In the genomic region with DNA sequence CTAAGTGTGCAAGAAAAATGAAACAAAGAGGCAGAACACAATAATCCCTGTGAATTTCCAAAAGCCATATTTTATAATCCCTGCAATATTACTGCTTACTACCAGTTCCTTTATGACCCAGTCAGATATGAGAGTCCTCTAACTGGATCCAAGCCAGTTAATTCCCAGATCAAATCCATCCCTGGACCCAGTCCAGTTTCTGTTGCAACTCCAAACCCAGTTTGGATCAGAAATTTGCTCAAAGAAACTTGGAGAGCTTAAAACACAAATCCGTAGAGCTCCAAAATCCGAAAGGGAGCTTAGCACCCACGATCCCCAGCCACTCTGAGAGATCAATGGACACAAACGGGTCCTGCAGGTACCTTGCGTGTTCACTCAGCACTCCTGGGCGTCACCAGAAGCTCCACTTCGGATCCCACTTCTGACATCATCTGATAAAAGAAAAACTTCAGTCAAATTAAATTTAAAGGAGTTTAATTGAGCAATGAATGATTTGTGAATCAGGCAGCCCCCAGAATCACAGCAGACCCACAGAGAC, we compare ENCODE assay signal across 27 cellular contexts.
"Had no signal": no experiment of that assay in that cellular context is flagged by ENCODE, and none has a peak within 500 bp of the region (broad histone marks: within the 10 kb centered on the region; RNA-seq: fewer than 3 reads in every experiment).

No MANE protein-coding gene starts in this region.

- H3K4me1 Mint-ChIP-seq: central memory CD8-positive, alpha-beta T cell; naive thymus-derived CD8-positive, alpha-beta T cell; stimulated activated memory B cell treated with anti-CD40 and anti-IgM and Interleukin-4, amounts not matched to agents 10 μg/mL and 1 μg/mL and 100 μg/mL, for 72 hours had no signal

- H3K9me3 Mint-ChIP-seq: central memory CD8-positive, alpha-beta T cell had no signal

- H3K9me3 ChIP-seq: colonic mucosa, ovary, psoas muscle, thoracic aorta, transverse colon, upper lobe of right lung, vagina had no signal

- H3K4me3 Mint-ChIP-seq: central memory CD8-positive, alpha-beta T cell; dendritic cell treated with granulocyte-macrophage colony-stimulating factor and Interleukin-4, amounts not matched to agents 40 ng/mL and 50 ng/mL, for 4 days; endodermal cell; naive thymus-derived CD8-positive, alpha-beta T cell; stimulated activated memory B cell treated with anti-CD40 and anti-IgM and Interleukin-4, amounts not matched to agents 10 μg/mL and 1 μg/mL and 100 μg/mL, for 72 hours had no signal

- H3K27ac ChIP-seq: colonic mucosa, epithelial cell of prostate, ovary, psoas muscle, thoracic aorta, transverse colon, upper lobe of right lung, vagina had no signal

- H3K36me3 ChIP-seq: colonic mucosa, ovary, thoracic aorta, transverse colon, upper lobe of right lung, vagina had no signal

- ATAC-seq: esophagus mucosa; naive thymus-derived CD8-positive, alpha-beta T cell; psoas muscle; right cardiac atrium; stimulated activated memory B cell treated with anti-CD40 and anti-IgM and Interleukin-4, amounts not matched to agents 10 μg/mL and 1 μg/mL and 100 μg/mL, for 72 hours; stimulated activated naive CD8-positive, alpha-beta T cell treated with anti-CD3 and anti-CD28 coated beads, Interleukin-15, Interleukin-2, amounts not matched to agents 100 U/mL and 50 U/mL, for 24 hours; upper lobe of right lung had no signal

- H3K27ac Mint-ChIP-seq: dendritic cell treated with granulocyte-macrophage colony-stimulating factor and Interleukin-4, amounts not matched to agents 40 ng/mL and 50 ng/mL, for 4 days; endodermal cell; naive thymus-derived CD8-positive, alpha-beta T cell; stimulated activated memory B cell treated with anti-CD40 and anti-IgM and Interleukin-4, amounts not matched to agents 10 μg/mL and 1 μg/mL and 100 μg/mL, for 72 hours had no signal

- DNase-seq: colonic mucosa; effector CD8-positive, alpha-beta T cell; endodermal cell; head of caudate nucleus; mesendoderm; midbrain; naive thymus-derived CD8-positive, alpha-beta T cell; occipital lobe; posterior cingulate gyrus; psoas muscle; right cardiac atrium; stimulated activated CD4-positive, alpha-beta T cell treated with anti-CD3 and anti-CD28 coated beads, Interleukin-2, amount 100 ng/mL, for 24 hours; stimulated activated CD4-positive, alpha-beta T cell treated with anti-CD3 and anti-CD28 coated beads, Interleukin-4, amount 100 ng/mL, for 4 hours; stimulated activated naive CD8-positive, alpha-beta T cell treated with anti-CD3 and anti-CD28 coated beads, Interleukin-15, Interleukin-2, amounts not matched to agents 100 U/mL and 50 U/mL, for 24 hours; transverse colon; upper lobe of right lung had no signal

- H3K27me3 ChIP-seq: colonic mucosa, ovary, transverse colon, upper lobe of right lung, vagina had no signal

- H3K4me1 ChIP-seq: colonic mucosa, psoas muscle, upper lobe of right lung, vagina had no signal

- H3K27me3 Mint-ChIP-seq: stimulated activated memory B cell treated with anti-CD40 and anti-IgM and Interleukin-4, amounts not matched to agents 10 μg/mL and 1 μg/mL and 100 μg/mL, for 72 hours had no signal

- FAIRE-seq: frontal cortex, keratinocyte had no signal

- H3K4me3 ChIP-seq: colonic mucosa, lung, ovary, psoas muscle, thoracic aorta, transverse colon, upper lobe of right lung, vagina had no signal
